ENCODE assay signal across 8 cellular contexts in genomic region chr6:44456070-44456965, GRCh38.
A peak's percentile ranks its signal among the peaks of the same experiment; 100 is the strongest.
DNase-seq lines count a peak whose midpoint lies in the region; ATAC-seq and TF ChIP-seq lines count a peak whose summit lies in the region.

No MANE protein-coding gene starts in this region.

- no peak overlapping the region for H3K9ac ChIP-seq in neuronal stem cell (ENCODE audit: low read depth, low read length, poor library complexity)

- H2AK5ac ChIP-seq in neuronal stem cell (ENCODE audit: low read depth, low read length): no peak overlapping the region

- H3K14ac ChIP-seq in neuronal stem cell (ENCODE audit: low read length): no peak overlapping the region

- no peaks in the 10 kb centered on the region for H3K9me3 ChIP-seq in esophagus squamous epithelium
- H3K9me3 ChIP-seq in neuronal stem cell (replicated peaks in 1 of 2; ENCODE audit: control insufficient read depth in 2 of 2, insufficient read depth in 1 of 2, low read depth in 1 of 2, low read length in 2 of 2): no peaks in the 10 kb centered on the region

- no peaks in the 10 kb centered on the region for H3K79me1 ChIP-seq in neuronal stem cell (ENCODE audit: low read depth, low read length)

- no peak overlapping the region for H2AFZ ChIP-seq in neuronal stem cell (ENCODE audit: low read length)

- H3K23ac ChIP-seq in neuronal stem cell (ENCODE audit: low read depth, low read length, poor library complexity): no peak overlapping the region

- H3K27me3 ChIP-seq in esophagus squamous epithelium (peaks cover 0 to 28% (median 0%) of the 10 kb centered on the region in 4 donors), neuronal stem cell (ENCODE audit: control insufficient read depth in 3 of 3, insufficient read depth in 3 of 3, low read depth in 1 of 3, low read length in 3 of 3) (no peaks in the 10 kb centered on the region)

- no peak overlapping the region for H3K18ac ChIP-seq in neuronal stem cell (ENCODE audit: low read length)

- H3K36me3 ChIP-seq in esophagus squamous epithelium (peaks cover 0 to 11% (median 0%) of the 10 kb centered on the region in 3 donors), neuronal stem cell (replicated peaks in 1 of 2; ENCODE audit: control insufficient read depth in 2 of 2, insufficient read depth in 2 of 2, low read length in 2 of 2) (peaks cover 7 to 27% of the 10 kb centered on the region in 2 donors)

- intact Hi-C loops in esophagus squamous epithelium (cut with DNase I): no loop called here

- H3K4me3 ChIP-seq in esophagus squamous epithelium: peak overlapping the region in 2 of 4 donors; percentile 22 to 33
- no peak overlapping the region for H3K4me3 ChIP-seq in neuronal stem cell (ENCODE audit: low read length in 2 of 2)

- no peak overlapping the region for H2BK120ac ChIP-seq in neuronal stem cell (ENCODE audit: low read depth, low read length)

- peak overlapping the region in 1 of 4 donors; percentile 46 for H3K27ac ChIP-seq in esophagus squamous epithelium
- H3K27ac ChIP-seq in neuronal stem cell (replicated peaks; ENCODE audit: low read length): no peak overlapping the region

- no peak overlapping the region for H4K8ac ChIP-seq in neuronal stem cell (ENCODE audit: low read depth, low read length)

- ATAC-seq in HG02623 (IDR thresholded peaks at IDR 0.05; ENCODE audit: unreplicated experiment) (no peak), GM18520 (IDR thresholded peaks at IDR 0.05; ENCODE audit: unreplicated experiment) (no peak)

- TF ChIP-seq CTCF in esophagus squamous epithelium (IDR thresholded peaks at IDR 0.05): peak; percentile 47 to 80 (median 75)

- no peak overlapping the region for H2BK12ac ChIP-seq in neuronal stem cell (ENCODE audit: low read length)

- H3K4ac ChIP-seq in neuronal stem cell (ENCODE audit: low read length): no peak overlapping the region

- 12 to 22% methylated on average over 16 of the region's 16 CpGs for WGBS in esophagus squamous epithelium, 2 donors
- no CpG with 5 or more reads among the region's 16 CpGs for WGBS in neuronal stem cell (ENCODE audit: extremely low coverage in 2 of 2, insufficient read length in 2 of 2, insufficient replicate concordance in 1 of 2), 2 donors

- H2BK15ac ChIP-seq in neuronal stem cell (ENCODE audit: low read length): no peak overlapping the region

- H3K4me1 ChIP-seq in esophagus squamous epithelium (peaks cover 6 to 24% (median 14%) of the 10 kb centered on the region in 3 donors), neuronal stem cell (ENCODE audit: control insufficient read depth in 2 of 2, insufficient read depth in 1 of 2, low read depth in 1 of 2, low read length in 2 of 2) (no peaks in the 10 kb centered on the region)

- no peak for TF ChIP-seq POLR2A in esophagus squamous epithelium (IDR thresholded peaks at IDR 0.05)

- H4K91ac ChIP-seq in neuronal stem cell (ENCODE audit: low read depth, low read length, poor library complexity): no peak overlapping the region

- H2BK5ac ChIP-seq in neuronal stem cell (ENCODE audit: low read length): no peak overlapping the region

- no peak overlapping the region for H3K4me2 ChIP-seq in neuronal stem cell (ENCODE audit: insufficient read depth, low read length, poor library complexity, severe bottlenecking)

- DNase-seq in Daoy (ENCODE audit: low read depth): peak; percentile 83
- peak; percentile 56 for DNase-seq in H4 (ENCODE audit: low spot score)
- DNase-seq in NCI-H2171 treated with DMSO at 0.1 percent for 48 hours (lab: John Stamatoyannopoulos, UW): peak; percentile 53
- peak; percentile 61 for DNase-seq in activated CD4-positive, alpha-beta T cell treated with anti-CD3 and anti-CD28 coated beads for 48 hours
- no peak for DNase-seq in esophagus squamous epithelium (lab: John Stamatoyannopoulos, UW)
- peak; percentile 21 for DNase-seq in neuronal stem cell (ENCODE audit: low spot score)
